ENCODE assay signal across 1 cellular context in genomic region chr11:94543695-94544581, GRCh38.
TF ChIP-seq lines count a peak whose summit lies in the region.

FUT4 (plus strand) TSS chr11:94543921; CDS start chr11:94544134, 213 bp downstream.

TF ChIP-seq in K562, 482 proteins besides CTCF, POLR2A, EP300 and RAD21 (continued from another document):
- TF ChIP-seq USF2 (CRISPR knock-in tag; IDR thresholded peaks at IDR 0.05) (no peak), ZNF639 (CRISPR knock-in tag; conservative IDR thresholded peaks at IDR 0.05 in 1 of 2, IDR thresholded peaks at IDR 0.05 in 1 of 2) (peak in 1 of 2 experiments; percentile 80; a peak in 2 of 4 replicates), SUPT5H (IDR thresholded peaks at IDR 0.05) (peak; percentile 89), ZKSCAN1 (IDR thresholded peaks at IDR 0.05; ENCODE audit: low read depth, low read length) (no peak), BRD9 (IDR thresholded peaks at IDR 0.05; ENCODE audit: low read depth, partially characterized antibody) (peak; percentile 59), TFAP4 (CRISPR knock-in tag; IDR thresholded peaks at IDR 0.05; ENCODE audit: borderline replicate concordance) (peak; percentile 83), ELK3 (CRISPR knock-in tag; IDR thresholded peaks at IDR 0.05) (no peak), TRIM24 (IDR thresholded peaks at IDR 0.05) (peak in 1 of 2 experiments; percentile 78; a peak in 3 of 4 replicates), HNRNPH1 (optimal IDR thresholded peaks at IDR 0.05; ENCODE audit: low read depth, low read length) (no peak), KAT8 (IDR thresholded peaks at IDR 0.05; ENCODE audit: low read depth) (no peak), PHTF2 (CRISPR knock-in tag; IDR thresholded peaks at IDR 0.05) (no peak), JUN (IDR thresholded peaks at IDR 0.05; ENCODE audit: borderline replicate concordance, low read depth, low read length) (peak; percentile 22; the same call in 1 of the 2 replicates), JUN (CRISPR knock-in tag; IDR thresholded peaks at IDR 0.05; ENCODE audit: borderline replicate concordance) (no peak; the same call in 1 of the 2 replicates), FOXP4 (CRISPR knock-in tag; IDR thresholded peaks at IDR 0.05; ENCODE audit: borderline replicate concordance) (peak; percentile 94; the same call in 1 of the 2 replicates), ZBTB1 (CRISPR knock-in tag; IDR thresholded peaks at IDR 0.05; ENCODE audit: borderline replicate concordance, low read depth) (peak; percentile 37; the same call in 1 of the 2 replicates), KDM5B (IDR thresholded peaks at IDR 0.05; ENCODE audit: insufficient replicate concordance, low read depth, low read length) (peak; percentile 74), RBBP5 (IDR thresholded peaks at IDR 0.05; ENCODE audit: borderline replicate concordance, insufficient read depth, low read length, poor library complexity, severe bottlenecking) (peak; percentile 76), ZBTB49 (CRISPR knock-in tag; IDR thresholded peaks at IDR 0.05; ENCODE audit: borderline replicate concordance) (no peak), NBN (IDR thresholded peaks at IDR 0.05; ENCODE audit: low read depth) (peak; percentile 88; the same call in 1 of the 2 replicates), FOXJ2 (tag; IDR thresholded peaks at IDR 0.05) (no peak), MLX (CRISPR knock-in tag; conservative IDR thresholded peaks at IDR 0.05) (no peak), NCOA6 (IDR thresholded peaks at IDR 0.05) (peak; percentile 67), ELF2 (CRISPR knock-in tag; IDR thresholded peaks at IDR 0.05) (0 out of 2 replicates have a peak, but pooled peaks have one; percentile 54), FOXA3 (CRISPR knock-in tag; conservative IDR thresholded peaks at IDR 0.05 in 1 of 2, IDR thresholded peaks at IDR 0.05 in 1 of 2) (peak in 1 of 2 experiments; percentile 75; a peak in 1 of 4 replicates), ZNF431 (CRISPR knock-in tag; IDR thresholded peaks at IDR 0.05) (0 out of 2 replicates have a peak, but pooled peaks have one; percentile 65), MTA3 (IDR thresholded peaks at IDR 0.05; ENCODE audit: borderline replicate concordance) (peak; percentile 71), ZFP36 (IDR thresholded peaks at IDR 0.05; ENCODE audit: low read depth, low read length, partially characterized antibody) (no peak), TAF9B (IDR thresholded peaks at IDR 0.05; ENCODE audit: partially characterized antibody) (peak; percentile 60), ZZZ3 (IDR thresholded peaks at IDR 0.05) (no peak), MYBL2 (IDR thresholded peaks at IDR 0.05; ENCODE audit: low read depth) (no peak), MYBL2 (CRISPR knock-in tag; IDR thresholded peaks at IDR 0.05; ENCODE audit: borderline replicate concordance) (no peak)
